Comparison of ENCODE assay signal across 8 cellular contexts in genomic region chr14:71402415-71402814, GRCh38.
A peak's percentile ranks its signal among the peaks of the same experiment; 100 is the strongest.
DNase-seq lines count a peak whose midpoint lies in the region; ATAC-seq, FAIRE-seq and TF ChIP-seq lines count a peak whose summit lies in the region.
"Not testable (repeated sequence)": the region's sequence is repeated elsewhere in the genome, so short reads cannot be mapped to it uniquely, and the experiment has no call there.

No MANE protein-coding gene starts in this region.

- not testable (repeated sequence) for TF ChIP-seq POLR2A in endothelial cell of umbilical vein (IDR thresholded peaks at IDR 0.05; ENCODE audit: low read depth, low read length)

- H3K4me1 ChIP-seq in endothelial cell of umbilical vein (ENCODE audit: control insufficient read depth, extremely low read depth, insufficient read depth, low read length): not testable (repeated sequence)

- H3K36me3 Mint-ChIP-seq in memory B cell; stimulated activated memory B cell treated with anti-CD40 and anti-IgM and Interleukin-4, amounts not matched to agents 10 μg/mL and 1 μg/mL and 100 μg/mL, for 72 hours: not testable (repeated sequence)

- CTCF ChIA-PET in endothelial cell of umbilical vein (lab: Charles Lee): interaction anchor here (0.8 kb wide), 1 partner anchor 9 kb away, joined by 3 read pairs; no protein-coding TSS in a partner anchor

- not testable (repeated sequence) for H3K4me3 ChIP-seq in endothelial cell of umbilical vein (replicated peaks in 1 of 3; ENCODE audit: insufficient read depth in 1 of 3, low read depth in 1 of 3, low read length in 3 of 3); fibroblast of the aortic adventitia (ENCODE audit: low read depth, low read length)

- H3K79me2 ChIP-seq in endothelial cell of umbilical vein (ENCODE audit: control insufficient read depth, insufficient read depth, low read length): not testable (repeated sequence)

- H3K9me3 ChIP-seq in endothelial cell of umbilical vein (replicated peaks; ENCODE audit: control insufficient read depth, insufficient read depth, low read length): not testable (repeated sequence)

- not testable (repeated sequence) for ATAC-seq in memory B cell (ENCODE audit: low read depth); stimulated activated memory B cell treated with anti-CD40 and anti-IgM and Interleukin-4, amounts not matched to agents 10 μg/mL and 1 μg/mL and 100 μg/mL, for 72 hours

- BruUV-seq in endothelial cell of umbilical vein (replicated peaks; lab: Mats Ljungman, UMichigan): not testable (repeated sequence)

- H3K27ac Mint-ChIP-seq in memory B cell: peak overlapping the region; percentile 78
- H3K27ac Mint-ChIP-seq in stimulated activated memory B cell treated with anti-CD40 and anti-IgM and Interleukin-4, amounts not matched to agents 10 μg/mL and 1 μg/mL and 100 μg/mL, for 72 hours: peak overlapping the region; percentile 37

- TF ChIP-seq CTCF in endothelial cell of umbilical vein (IDR thresholded peaks at IDR 0.05; ENCODE audit: extremely low read depth in 1 of 2, insufficient read depth in 1 of 2, low read depth in 1 of 2, low read length in 2 of 2); fibroblast of the aortic adventitia (IDR thresholded peaks at IDR 0.05; ENCODE audit: insufficient read depth, low read length): not testable (repeated sequence)

- not testable (repeated sequence) for H3K36me3 ChIP-seq in endothelial cell of umbilical vein (ENCODE audit: control insufficient read depth in 2 of 2, extremely low read depth in 1 of 2, insufficient read depth in 2 of 2, low read length in 2 of 2)

- H3K9me3 Mint-ChIP-seq in memory B cell; stimulated activated memory B cell treated with anti-CD40 and anti-IgM and Interleukin-4, amounts not matched to agents 10 μg/mL and 1 μg/mL and 100 μg/mL, for 72 hours: not testable (repeated sequence)

- POLR2A ChIA-PET in endothelial cell of umbilical vein (lab: Charles Lee): not testable (repeated sequence)

- H3K27ac ChIP-seq in endothelial cell of umbilical vein (ENCODE audit: insufficient read depth, low read depth, low read length): not testable (repeated sequence)

- H3K27me3 ChIP-seq in endothelial cell of umbilical vein (ENCODE audit: control insufficient read depth in 2 of 2, insufficient read depth in 2 of 2, low read length in 2 of 2): not testable (repeated sequence)

- H3K4me1 Mint-ChIP-seq in memory B cell: peaks cover 26% of the 10 kb centered on the region
- peaks cover 45% of the 10 kb centered on the region for H3K4me1 Mint-ChIP-seq in stimulated activated memory B cell treated with anti-CD40 and anti-IgM and Interleukin-4, amounts not matched to agents 10 μg/mL and 1 μg/mL and 100 μg/mL, for 72 hours

- dilution Hi-C loops in endothelial cell of umbilical vein (cut with MboI; ENCODE audit: extremely low pct_ligation_motif_present, low sequenced_read_pairs): not testable (repeated sequence)

- not testable (repeated sequence) for H3K4me2 ChIP-seq in endothelial cell of umbilical vein (ENCODE audit: insufficient read depth, low read length)

- DNase-seq in EH (ENCODE audit: low read depth): peak; percentile 63
- DNase-seq in HT1080 (ENCODE audit: low read depth): peak; percentile 34
- peak; percentile 41 for DNase-seq in RPMI7951 (ENCODE audit: low read depth)
- DNase-seq in amniotic epithelial cell (ENCODE audit: low read depth): peak; percentile 74
- DNase-seq in endothelial cell of umbilical vein (ENCODE audit: low read depth, low spot score); memory B cell (ENCODE audit: low spot score in 2 of 2): not testable (repeated sequence)
- peak; percentile 56 for DNase-seq in fibroblast of the aortic adventitia (ENCODE audit: low read depth)

- not testable (repeated sequence) for FAIRE-seq in endothelial cell of umbilical vein (lab: Jason Lieb, UNC)

- not testable (repeated sequence) for H3K9me1 ChIP-seq in endothelial cell of umbilical vein (replicated peaks; ENCODE audit: control insufficient read depth, extremely low read depth, insufficient read depth, low read length)

- not testable (repeated sequence) for H3K4me3 Mint-ChIP-seq in memory B cell; stimulated activated memory B cell treated with anti-CD40 and anti-IgM and Interleukin-4, amounts not matched to agents 10 μg/mL and 1 μg/mL and 100 μg/mL, for 72 hours

- intact Hi-C loops in endothelial cell of umbilical vein (cut with micrococcal nuclease): not testable (repeated sequence)

- not testable (repeated sequence) for H4K20me1 ChIP-seq in endothelial cell of umbilical vein (replicated peaks; ENCODE audit: control insufficient read depth, extremely low read depth, insufficient read depth, low read length)

- not testable (repeated sequence) for H3K9ac ChIP-seq in endothelial cell of umbilical vein (replicated peaks; ENCODE audit: extremely low read depth, insufficient read depth, low read length)

- not testable (repeated sequence) for H3K27me3 Mint-ChIP-seq in memory B cell; stimulated activated memory B cell treated with anti-CD40 and anti-IgM and Interleukin-4, amounts not matched to agents 10 μg/mL and 1 μg/mL and 100 μg/mL, for 72 hours

- H2AFZ ChIP-seq in endothelial cell of umbilical vein (ENCODE audit: low read depth, low read length): not testable (repeated sequence)

TF ChIP-seq in endothelial cell of umbilical vein, 7 proteins besides CTCF, POLR2A, EP300 and RAD21:
- TF ChIP-seq FOS (IDR thresholded peaks at IDR 0.05; ENCODE audit: borderline replicate concordance, insufficient read depth, low read length): peak; percentile 22
